ENCODE assay signal across 17 cellular contexts in genomic region chr10:3126249-3126648, GRCh38. TPM values are rescaled to one million over a fixed set of nuclear protein-coding genes. Genes with fewer than 3 reads are reported as not detected.
DNase-seq lines count a peak whose midpoint lies in the region; ATAC-seq and TF ChIP-seq lines count a peak whose summit lies in the region.
"Had no signal": no experiment of that assay in that cellular context is flagged by ENCODE, and none has a peak within 500 bp of the region (broad histone marks: within the 10 kb centered on the region; RNA-seq: fewer than 3 reads in every experiment).

No MANE protein-coding gene starts in this region.

- H3F3A ChIP-seq in neural progenitor cell (ENCODE audit: low read depth): no peaks in the 10 kb centered on the region

- no peak overlapping the region for H2AFZ ChIP-seq in neural progenitor cell (replicated peaks)

- H3K9ac ChIP-seq in neural progenitor cell: no peak overlapping the region

- H3K4me2 ChIP-seq in neural progenitor cell: no peak overlapping the region

- peak in 1 of 2 donors; percentile 14 for ATAC-seq in right cardiac atrium
- no peak for ATAC-seq in Right ventricle myocardium inferior
- no peak for ATAC-seq in WTC11
- ATAC-seq in CD4-positive, alpha-beta T cell (ENCODE audit: poor library complexity): no peak
- ATAC-seq in GM18517 (IDR thresholded peaks at IDR 0.05; ENCODE audit: unreplicated experiment): no peak
- ATAC-seq: activated naive CD4-positive, alpha-beta T cell treated with anti-CD3 and anti-CD28 coated beads, Interleukin-2, amount 50 U/mL, for 72 hours; activated T-cell treated with anti-CD3 and anti-CD28 coated beads, Interleukin-2, amount 50 U/mL, for 4 hours; left lobe of liver had no signal

- no peaks in the 10 kb centered on the region for H3K4me1 Mint-ChIP-seq in WTC11
- peaks cover 7% of the 10 kb centered on the region for H3K4me1 Mint-ChIP-seq in neural progenitor cell
- no peaks in the 10 kb centered on the region for H3K4me1 Mint-ChIP-seq in CD4-positive, alpha-beta T cell (ENCODE audit: low read depth)

- peaks cover 62% of the 10 kb centered on the region for H3K36me3 Mint-ChIP-seq in WTC11
- peaks cover 8% of the 10 kb centered on the region for H3K36me3 Mint-ChIP-seq in neural progenitor cell
- H3K36me3 Mint-ChIP-seq in CD4-positive, alpha-beta T cell (ENCODE audit: low read depth): peaks cover 77% of the 10 kb centered on the region

- 0 out of 2 replicates have a peak overlapping the region, but pooled peaks have one; percentile 19 for H3K27ac Mint-ChIP-seq in WTC11
- H3K27ac Mint-ChIP-seq in neural progenitor cell: peak overlapping the region; percentile 33
- no peak overlapping the region for H3K27ac Mint-ChIP-seq in CD4-positive, alpha-beta T cell
- H3K27ac Mint-ChIP-seq: activated CD4-positive, alpha-beta memory T cell treated with anti-CD3 and anti-CD28 coated beads for 36 hours; dendritic cell treated with granulocyte-macrophage colony-stimulating factor and Interleukin-4, amounts not matched to agents 40 ng/mL and 50 ng/mL, for 4 days had no signal

- H3K27me3 Mint-ChIP-seq in WTC11 (ENCODE audit: low read depth): no peaks in the 10 kb centered on the region
- peaks cover 3% of the 10 kb centered on the region for H3K27me3 Mint-ChIP-seq in neural progenitor cell (ENCODE audit: insufficient read depth, low read depth)
- H3K27me3 Mint-ChIP-seq in CD4-positive, alpha-beta T cell: no peaks in the 10 kb centered on the region
- H3K27me3 Mint-ChIP-seq: activated CD4-positive, alpha-beta memory T cell treated with anti-CD3 and anti-CD28 coated beads for 36 hours; dendritic cell treated with granulocyte-macrophage colony-stimulating factor and Interleukin-4, amounts not matched to agents 40 ng/mL and 50 ng/mL, for 4 days had no signal

- H3K27ac ChIP-seq in right cardiac atrium (ENCODE audit: low read length): peak overlapping the region; percentile 3
- H3K27ac ChIP-seq in neural progenitor cell: no peak overlapping the region
- H3K27ac ChIP-seq in CD4-positive, alpha-beta T cell (ENCODE audit: low read depth, low read length): no peak overlapping the region
- H3K27ac ChIP-seq: right lobe of liver, VCaP had no signal

- POLR2A ChIA-PET in WTC11 (lab: Charles Lee): no interaction called here
- POLR2A ChIA-PET in CD4-positive, alpha-beta T cell (lab: Charles Lee): no interaction called here

- no peak overlapping the region for H3K4me3 ChIP-seq in right cardiac atrium (ENCODE audit: low read length)
- H3K4me3 ChIP-seq in neural progenitor cell: no peak overlapping the region
- H3K4me3 ChIP-seq: right lobe of liver, tibial artery had no signal

- 58% methylated on average over 15 of the region's 15 CpGs for WGBS in right cardiac atrium

- no peak overlapping the region for H3K4me3 Mint-ChIP-seq in WTC11
- H3K4me3 Mint-ChIP-seq in neural progenitor cell: no peak overlapping the region
- no peak overlapping the region for H3K4me3 Mint-ChIP-seq in CD4-positive, alpha-beta T cell
- H3K4me3 Mint-ChIP-seq: activated CD4-positive, alpha-beta memory T cell treated with anti-CD3 and anti-CD28 coated beads for 36 hours; activated T-cell treated with anti-CD3 and anti-CD28 coated beads, Interleukin-2, amount 50 U/mL, for 4 hours; dendritic cell treated with granulocyte-macrophage colony-stimulating factor and Interleukin-4, amounts not matched to agents 40 ng/mL and 50 ng/mL, for 4 days had no signal

- H3K9me3 ChIP-seq in right cardiac atrium (ENCODE audit: control insufficient read depth, low read length) (no peaks in the 10 kb centered on the region), neural progenitor cell (ENCODE audit: low read depth) (no peaks in the 10 kb centered on the region)
- no peaks in the 10 kb centered on the region for H3K9me3 ChIP-seq in CD4-positive, alpha-beta T cell (ENCODE audit: control insufficient read depth, low read length)
- H3K9me3 ChIP-seq: right lobe of liver, tibial artery had no signal

- no peak for TF ChIP-seq CTCF in WTC11 (IDR thresholded peaks at IDR 0.05)
- no peak for TF ChIP-seq CTCF in neural progenitor cell (IDR thresholded peaks at IDR 0.05)
- no peak for TF ChIP-seq CTCF in CD4-positive, alpha-beta T cell (IDR thresholded peaks at IDR 0.05)

- H3K79me2 ChIP-seq in neural progenitor cell (ENCODE audit: low read depth): no peaks in the 10 kb centered on the region

- DNase-seq in right cardiac atrium: no peak
- DNase-seq in Right ventricle myocardium inferior (ENCODE audit: missing footprints): no peak
- DNase-seq in WTC11 (ENCODE audit: low spot score): no peak
- DNase-seq in neural progenitor cell (ENCODE audit: low spot score): no peak
- no peak for DNase-seq in NCI-H446 treated with DMSO at 0.1 percent for 48 hours (lab: John Stamatoyannopoulos, UW)
- DNase-seq in CD4-positive, alpha-beta T cell: no peak
- DNase-seq: activated CD4-positive, alpha-beta memory T cell treated with anti-CD3 and anti-CD28 coated beads for 36 hours; activated T-cell treated with anti-CD3 and anti-CD28 coated beads, Interleukin-2, amount 50 U/mL, for 4 hours; KG1; right lobe of liver; stimulated activated naive CD4-positive, alpha-beta T cell; tibial artery had no signal

- H3K36me3 ChIP-seq in neural progenitor cell: no peaks in the 10 kb centered on the region
- H3K36me3 ChIP-seq: right lobe of liver had no signal

- peaks cover 4% of the 10 kb centered on the region for H3K4me1 ChIP-seq in right cardiac atrium (ENCODE audit: control insufficient read depth, insufficient read depth, low read length)
- H3K4me1 ChIP-seq in neural progenitor cell: peaks cover 13% of the 10 kb centered on the region
- H3K4me1 ChIP-seq: right lobe of liver had no signal

- intact Hi-C loops in right cardiac atrium (cut with DNase I) (no loop called here), Right ventricle myocardium inferior (cut with DNase I) (no loop called here)
- intact Hi-C loops in CD4-positive, alpha-beta T cell (cut with DNase I, micrococcal nuclease): no loop called here

- H3K27me3 ChIP-seq in right cardiac atrium (ENCODE audit: control insufficient read depth, insufficient read depth) (no peaks in the 10 kb centered on the region), neural progenitor cell (no peaks in the 10 kb centered on the region)
- no peaks in the 10 kb centered on the region for H3K27me3 ChIP-seq in CD4-positive, alpha-beta T cell (ENCODE audit: control insufficient read depth, insufficient read depth, low read length)
- H3K27me3 ChIP-seq: right lobe of liver, tibial artery had no signal

- no peaks in the 10 kb centered on the region for H3K9me3 Mint-ChIP-seq in WTC11
- H3K9me3 Mint-ChIP-seq in neural progenitor cell: no peaks in the 10 kb centered on the region
- H3K9me3 Mint-ChIP-seq in CD4-positive, alpha-beta T cell: no peaks in the 10 kb centered on the region
- H3K9me3 Mint-ChIP-seq: activated CD4-positive, alpha-beta memory T cell treated with anti-CD3 and anti-CD28 coated beads for 36 hours; activated naive CD4-positive, alpha-beta T cell treated with anti-CD3 and anti-CD28 coated beads, Interleukin-2, amount 50 U/mL, for 72 hours; activated T-cell treated with anti-CD3 and anti-CD28 coated beads, Interleukin-2, amount 50 U/mL, for 4 hours; dendritic cell treated with granulocyte-macrophage colony-stimulating factor and Interleukin-4, amounts not matched to agents 40 ng/mL and 50 ng/mL, for 4 days had no signal

- CTCF ChIA-PET in WTC11 (lab: Charles Lee): no interaction called here
- CTCF ChIA-PET in CD4-positive, alpha-beta T cell (lab: Charles Lee): no interaction called here

- no peaks in the 10 kb centered on the region for H4K20me1 ChIP-seq in neural progenitor cell (ENCODE audit: low read depth)

TF ChIP-seq in WTC11, 78 proteins besides CTCF, POLR2A, EP300 and RAD21 (continues in another document):
- TF ChIP-seq, protein P1, sequence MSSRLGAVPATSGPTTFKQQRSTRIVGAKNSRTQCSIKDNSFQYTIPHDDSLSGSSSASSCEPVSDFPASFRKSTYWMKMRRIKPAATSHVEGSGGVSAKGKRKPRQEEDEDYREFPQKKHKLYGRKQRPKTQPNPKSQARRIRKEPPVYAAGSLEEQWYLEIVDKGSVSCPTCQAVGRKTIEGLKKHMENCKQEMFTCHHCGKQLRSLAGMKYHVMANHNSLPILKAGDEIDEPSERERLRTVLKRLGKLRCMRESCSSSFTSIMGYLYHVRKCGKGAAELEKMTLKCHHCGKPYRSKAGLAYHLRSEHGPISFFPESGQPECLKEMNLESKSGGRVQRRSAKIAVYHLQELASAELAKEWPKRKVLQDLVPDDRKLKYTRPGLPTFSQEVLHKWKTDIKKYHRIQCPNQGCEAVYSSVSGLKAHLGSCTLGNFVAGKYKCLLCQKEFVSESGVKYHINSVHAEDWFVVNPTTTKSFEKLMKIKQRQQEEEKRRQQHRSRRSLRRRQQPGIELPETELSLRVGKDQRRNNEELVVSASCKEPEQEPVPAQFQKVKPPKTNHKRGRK (CRISPR knock-in tag; IDR thresholded peaks at IDR 0.05; ENCODE audit: borderline replicate concordance): no peak
- TF ChIP-seq, protein P2, sequence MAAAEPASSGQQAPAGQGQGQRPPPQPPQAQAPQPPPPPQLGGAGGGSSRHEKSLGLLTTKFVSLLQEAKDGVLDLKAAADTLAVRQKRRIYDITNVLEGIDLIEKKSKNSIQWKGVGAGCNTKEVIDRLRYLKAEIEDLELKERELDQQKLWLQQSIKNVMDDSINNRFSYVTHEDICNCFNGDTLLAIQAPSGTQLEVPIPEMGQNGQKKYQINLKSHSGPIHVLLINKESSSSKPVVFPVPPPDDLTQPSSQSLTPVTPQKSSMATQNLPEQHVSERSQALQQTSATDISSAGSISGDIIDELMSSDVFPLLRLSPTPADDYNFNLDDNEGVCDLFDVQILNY (CRISPR knock-in tag; IDR thresholded peaks at IDR 0.05): no peak
- TF ChIP-seq NR1H2 (CRISPR knock-in tag; IDR thresholded peaks at IDR 0.05) (no peak), KAT7 (CRISPR knock-in tag; IDR thresholded peaks at IDR 0.05; ENCODE audit: borderline replicate concordance) (no peak)

RNA-seq across cellular contexts. Expression of gene PITRM1, which starts 46.3 kb away (rescaled TPM):
- total RNA-seq in right cardiac atrium: 10 to 100 TPM; 54.1 to 78.4 (median 73.3) TPM
- polyA plus RNA-seq in right cardiac atrium: 67.8 TPM
- total RNA-seq in Right ventricle myocardium inferior: 91.1 TPM
- 37.2 to 40.7 TPM (median 37.5 TPM) in 3 replicates for total RNA-seq in WTC11 (2021)
- total RNA-seq in neural progenitor cell (ENCODE audit: low replicate concordance): 27.2 and 38.0 TPM in 2 replicates
- total RNA-seq in CD4-positive, alpha-beta T cell: 10 to 100 TPM; 76.7 to 77.8 TPM

RNA-seq across cellular contexts. Expression of gene PFKP, which starts 58.9 kb away (rescaled TPM):
- total RNA-seq in right cardiac atrium (100 to 1,000 TPM in 3 of 4 donors, 10 to 100 TPM in 1; 88.7 to 120 (median 114) TPM), Right ventricle myocardium inferior (181 TPM), WTC11 (2021) (127 to 156 TPM (median 150 TPM) in 3 replicates), neural progenitor cell (ENCODE audit: low replicate concordance) (55.2 and 71.2 TPM in 2 replicates)
- 86.8 TPM for polyA plus RNA-seq in right cardiac atrium
- 10 to 100 TPM; 32.2 to 38.9 TPM for total RNA-seq in CD4-positive, alpha-beta T cell
